Comparison of ENCODE assay signal across 8 cellular contexts in genomic region chr15:34970098-34970416, GRCh38. TPM values are rescaled to one million over a fixed set of nuclear protein-coding genes. Genes with fewer than 3 reads are reported as not detected.
DNase-seq lines count a peak whose midpoint lies in the region; ATAC-seq, FAIRE-seq and TF ChIP-seq lines count a peak whose summit lies in the region.
"Not testable (repeated sequence)": the region's sequence is repeated elsewhere in the genome, so short reads cannot be mapped to it uniquely, and the experiment has no call there.

No MANE protein-coding gene starts in this region.

- not testable (repeated sequence) for H3K27ac ChIP-seq in AG04450 (ENCODE audit: low read depth, low read length)
- H3K27ac ChIP-seq in K562 (ENCODE audit: extremely low read depth, low read depth, low read length), result peak overlapping the region; percentile 53
- H3K27ac ChIP-seq in skeletal muscle tissue (ENCODE audit: low read depth, low read length), result peak overlapping the region; percentile 88

- CTCF ChIA-PET in AG04450 (lab: Charles Lee), result interaction anchor here (0.7 to 2.6 kb wide), 14 partner anchors 10 to 348 kb away, joined by 3 to 23 read pairs (median 8); partner anchors contain the start of gene ZNF770
- CTCF ChIA-PET in K562 (lab: Yijun Ruan, JAX; ENCODE audit: low intra/inter-chr PET ratio), result not testable (repeated sequence)

- H3K4me3 Mint-ChIP-seq in T-helper 1 cell treated with Interleukin-12 subunit alpha and Interleukin-12 subunit beta and Interleukin-4 antibody, amounts not matched to agents 30 μg/mL and 1 μg/mL, for 36 hours, result peak overlapping the region; percentile 97

- peaks cover 6 to 13% of the 10 kb centered on the region in 2 experiments; a peak in 4 of 5 replicates for H3K4me1 ChIP-seq in K562 (replicated peaks in 1 of 2; ENCODE audit: control insufficient read depth in 2 of 2, insufficient read depth in 2 of 2, low read length in 2 of 2)
- peaks cover 13% of the 10 kb centered on the region for H3K4me1 ChIP-seq in mucosa of descending colon (ENCODE audit: low read depth)
- H3K4me1 ChIP-seq in skeletal muscle tissue (ENCODE audit: control insufficient read depth in 3 of 3, insufficient read depth in 3 of 3, low read length in 3 of 3), result peaks cover 16 to 33% (median 16%) of the 10 kb centered on the region in 3 donors

- H3K27me3 ChIP-seq in AG04450 (ENCODE audit: control insufficient read depth, insufficient read depth, low read length); K562 (ENCODE audit: control insufficient read depth in 2 of 2, insufficient read depth in 2 of 2, low read length in 2 of 2); skeletal muscle tissue (ENCODE audit: control insufficient read depth in 3 of 3, insufficient read depth in 3 of 3, low read length in 3 of 3): not testable (repeated sequence)

- not testable (repeated sequence) for DNase-seq in AG04450 (ENCODE audit: low read depth, low spot score); K562 (ENCODE audit: extremely low read depth in 1 of 4, low spot score in 3 of 4); fibroblast of villous mesenchyme (ENCODE audit: low read depth); mucosa of descending colon

- not testable (repeated sequence) for TF ChIP-seq EP300 in K562 (IDR thresholded peaks at IDR 0.05; ENCODE audit: low read length)

- H4K20me1 ChIP-seq in K562 (replicated peaks; ENCODE audit: control insufficient read depth, insufficient read depth, low read length), result not testable (repeated sequence)

- TF ChIP-seq CTCF in AG04450 (IDR thresholded peaks at IDR 0.05; ENCODE audit: low read depth, low read length); K562 (IDR thresholded peaks at IDR 0.05 in 2 of 3, conservative IDR thresholded peaks at IDR 0.05 in 1 of 3; ENCODE audit: insufficient read depth in 2 of 3, low read depth in 1 of 3, low read length in 3 of 3); fibroblast of villous mesenchyme (IDR thresholded peaks at IDR 0.05; ENCODE audit: insufficient read depth, low read depth, low read length); mucosa of descending colon (IDR thresholded peaks at IDR 0.05): not testable (repeated sequence)

- not testable (repeated sequence) for H3K9me3 Mint-ChIP-seq in T-helper 1 cell treated with Interleukin-12 subunit alpha and Interleukin-12 subunit beta and Interleukin-4 antibody, amounts not matched to agents 30 μg/mL and 1 μg/mL, for 36 hours

- FAIRE-seq in K562 (lab: Jason Lieb, UNC), result not testable (repeated sequence)

- in situ Hi-C loops in K562 (cut with MboI), result not testable (repeated sequence)

- peak overlapping the region; percentile 94 for H2AFZ ChIP-seq in K562 (ENCODE audit: low read depth, low read length)

- intact Hi-C loops in K562 (cut with micrococcal nuclease); mucosa of descending colon (cut with DNase I, micrococcal nuclease): not testable (repeated sequence)

- H3K4me2 ChIP-seq in K562 (ENCODE audit: insufficient read depth, low read length), result peak overlapping the region; percentile 83

- H3K4me1 Mint-ChIP-seq in T-helper 1 cell treated with Interleukin-12 subunit alpha and Interleukin-12 subunit beta and Interleukin-4 antibody, amounts not matched to agents 30 μg/mL and 1 μg/mL, for 36 hours (ENCODE audit: low read depth), result peaks cover 25% of the 10 kb centered on the region

- not testable (repeated sequence) for TF ChIP-seq POLR2A in K562 (conservative IDR thresholded peaks at IDR 0.05)

- WGBS in K562 (ENCODE audit: insufficient coverage, low coverage, missing lambda C conversion rate), result 36% methylated on average over 10 of the region's 10 CpGs

- peaks cover 20% of the 10 kb centered on the region; the same call in 2 of the 3 replicates for H3K36me3 ChIP-seq in K562 (ENCODE audit: control insufficient read depth, insufficient read depth, low read length)
- H3K36me3 ChIP-seq in mucosa of descending colon (ENCODE audit: low read depth); skeletal muscle tissue (ENCODE audit: control insufficient read depth in 3 of 3, insufficient read depth in 3 of 3, low read length in 3 of 3): not testable (repeated sequence)

- H3K27me3 Mint-ChIP-seq in T-helper 1 cell treated with Interleukin-12 subunit alpha and Interleukin-12 subunit beta and Interleukin-4 antibody, amounts not matched to agents 30 μg/mL and 1 μg/mL, for 36 hours (ENCODE audit: low read depth), result not testable (repeated sequence)

- H3K9me3 ChIP-seq in AG04450 (ENCODE audit: control insufficient read depth, insufficient read depth, low read length); K562 (replicated peaks; ENCODE audit: control insufficient read depth, insufficient read depth, low read depth, low read length); mucosa of descending colon; skeletal muscle tissue (ENCODE audit: control insufficient read depth in 3 of 3, low read length in 3 of 3): not testable (repeated sequence)

- H3K9ac ChIP-seq in K562 (ENCODE audit: insufficient read depth in 1 of 2, low read depth in 2 of 2, low read length in 2 of 2) (peak overlapping the region in 1 of 2 experiments; percentile 94; a peak in 3 of 4 replicates), skeletal muscle tissue (ENCODE audit: low read depth in 1 of 3, low read length in 3 of 3) (peak overlapping the region; percentile 63 to 99 (median 75))

- ATAC-seq in GM19351 (IDR thresholded peaks at IDR 0.05; ENCODE audit: unreplicated experiment) (peak; percentile 3), HG03439 (IDR thresholded peaks at IDR 0.05; ENCODE audit: unreplicated experiment) (peak; percentile 4)
- ATAC-seq in K562, mucosa of descending colon: not testable (repeated sequence)

- H3K27ac Mint-ChIP-seq in T-helper 1 cell treated with Interleukin-12 subunit alpha and Interleukin-12 subunit beta and Interleukin-4 antibody, amounts not matched to agents 30 μg/mL and 1 μg/mL, for 36 hours, result peak overlapping the region; percentile 89

- not testable (repeated sequence) for H3K9me1 ChIP-seq in K562 (ENCODE audit: control insufficient read depth, insufficient read depth, low read length)

- POLR2A ChIA-PET in AG04450 (lab: Yijun Ruan, JAX), result interaction anchor here (0.7 to 1.5 kb wide), 8 partner anchors 9 to 359 kb away, joined by 3 to 34 read pairs (median 4); partner anchors contain the start of gene ZNF770
- POLR2A ChIA-PET in K562 (lab: Yijun Ruan, JAX), result interaction anchor here (0.7 to 1.8 kb wide), 12 partner anchors 11 to 475 kb away, joined by 3 to 19 read pairs (median 4); partner anchors contain the start of gene ZNF770

- TF ChIP-seq RAD21 in K562 (CRISPR knock-in tag; conservative IDR thresholded peaks at IDR 0.05 in 1 of 2, IDR thresholded peaks at IDR 0.05 in 1 of 2), result not testable (repeated sequence)

- not testable (repeated sequence) for BruUV-seq in K562 (replicated peaks; lab: Mats Ljungman, UMichigan)

- H3K79me2 ChIP-seq in K562 (ENCODE audit: control insufficient read depth, insufficient read depth, low read length), result peaks cover 42% of the 10 kb centered on the region

- H3K36me3 Mint-ChIP-seq in T-helper 1 cell treated with Interleukin-12 subunit alpha and Interleukin-12 subunit beta and Interleukin-4 antibody, amounts not matched to agents 30 μg/mL and 1 μg/mL, for 36 hours (ENCODE audit: low read depth), result peaks cover 12% of the 10 kb centered on the region

- peak overlapping the region; percentile 94 for H3K4me3 ChIP-seq in AG04450 (ENCODE audit: low read depth, low read length)
- peak overlapping the region; percentile 93 for H3K4me3 ChIP-seq in K562
- peak overlapping the region; percentile 87 for H3K4me3 ChIP-seq in fibroblast of villous mesenchyme (ENCODE audit: low read depth, low read length)
- peak overlapping the region; percentile 72 for H3K4me3 ChIP-seq in mucosa of descending colon
- peak overlapping the region; percentile 86 to 99 (median 96) for H3K4me3 ChIP-seq in skeletal muscle tissue (ENCODE audit: low read length in 3 of 3)

RNA-seq across cellular contexts. Expression of gene AQR, which starts 0.5 kb away (rescaled TPM):
- polyA plus RNA-seq in AG04450 (2011; rRNA removed) (25.2 and 32.9 TPM in 2 replicates), K562 (2011; rRNA removed) (55.3 and 62.9 TPM in 2 replicates), K562 (2014; fragmentation: Illumina TruSeq; extraction: Trizol) (43.6 and 59.4 TPM in 2 replicates), K562 (2014; fragmentation: Nextera tagmentation; extraction: Ambion mirVana) (10 to 100 TPM; 27.9 to 39.2 TPM), K562 (2014; rRNA removed) (25.0 and 28.5 TPM in 2 replicates)
- 24.6 and 35.7 TPM in 2 replicates for polyA minus RNA-seq in AG04450 (2011; rRNA and poly(A)+ RNA removed)
- total RNA-seq in K562 (2011; cell fraction: chromatin; rRNA removed; ENCODE audit: low replicate concordance), result 30.0 and 80.0 TPM in 2 replicates
- total RNA-seq in K562 (2011; cell fraction: nucleolus; rRNA removed), result 14.7 and 21.7 TPM in 2 replicates
- total RNA-seq in K562 (2011; cell fraction: nucleoplasm; rRNA removed), result 29.6 and 45.3 TPM in 2 replicates
- total RNA-seq in K562 (2014; rRNA removed) (22.0 and 31.8 TPM in 2 replicates), K562 (2014; rRNA removed; fragmentation: Illumina TruSeq; extraction: Trizol) (49.3 and 58.4 TPM in 2 replicates), K562 (2015; rRNA removed; fragmentation: Illumina TruSeq; extraction: Trizol) (48.6 and 53.4 TPM in 2 replicates), K562 (2021) (39.3 and 39.4 TPM in 2 replicates), fibroblast of villous mesenchyme (27.1 and 38.4 TPM in 2 replicates), mucosa of descending colon (10 to 100 TPM; 25.1 to 26.6 (median 26.4) TPM), skeletal muscle tissue (19.8 TPM)
- 14.4 and 26.4 TPM in 2 replicates for polyA plus RNA-seq in K562 (2011; cell fraction: cytosol; rRNA removed)
- polyA plus RNA-seq in K562 (2011; cell fraction: nucleus; rRNA removed), result 42.9 and 58.3 TPM in 2 replicates
- polyA plus RNA-seq in K562 (2012), result 16.6 and 18.0 TPM in 2 replicates
- 98.9 and 99.4 TPM in 2 replicates for polyA minus RNA-seq in K562 (2011; rRNA and poly(A)+ RNA removed)
- 23.1 and 37.2 TPM in 2 replicates for polyA minus RNA-seq in K562 (2011; cell fraction: cytosol; rRNA and poly(A)+ RNA removed)
- polyA minus RNA-seq in K562 (2011; cell fraction: nucleus; rRNA and poly(A)+ RNA removed), result 39.9 and 67.8 TPM in 2 replicates

RNA-seq across cellular contexts. Expression of gene ZNF770, which starts 18.0 kb away (rescaled TPM):
- 20.2 and 26.9 TPM in 2 replicates for polyA plus RNA-seq in AG04450 (2011; rRNA removed)
- 15.5 and 37.9 TPM in 2 replicates for polyA minus RNA-seq in AG04450 (2011; rRNA and poly(A)+ RNA removed)
- 24.6 and 62.7 TPM in 2 replicates for total RNA-seq in K562 (2011; cell fraction: chromatin; rRNA removed; ENCODE audit: low replicate concordance)
- 10.2 and 12.2 TPM in 2 replicates for total RNA-seq in K562 (2011; cell fraction: nucleolus; rRNA removed)
- total RNA-seq in K562 (2011; cell fraction: nucleoplasm; rRNA removed), result 20.5 and 33.6 TPM in 2 replicates
- total RNA-seq in K562 (2014; rRNA removed), result 19.8 and 25.6 TPM in 2 replicates
- 48.4 and 52.8 TPM in 2 replicates for total RNA-seq in K562 (2014; rRNA removed; fragmentation: Illumina TruSeq; extraction: Trizol)
- total RNA-seq in K562 (2015; rRNA removed; fragmentation: Illumina TruSeq; extraction: Trizol), result 35.6 and 40.3 TPM in 2 replicates
- total RNA-seq in K562 (2021), result 45.5 and 52.1 TPM in 2 replicates
- polyA plus RNA-seq in K562 (2011; rRNA removed), result 48.1 and 50.8 TPM in 2 replicates
- polyA plus RNA-seq in K562 (2011; cell fraction: cytosol; rRNA removed), result 7.2 and 16.9 TPM in 2 replicates
- polyA plus RNA-seq in K562 (2011; cell fraction: nucleus; rRNA removed), result 13.6 and 18.5 TPM in 2 replicates
- 15.7 and 17.7 TPM in 2 replicates for polyA plus RNA-seq in K562 (2012)
- 33.8 and 40.9 TPM in 2 replicates for polyA plus RNA-seq in K562 (2014; fragmentation: Illumina TruSeq; extraction: Trizol)
- 1 to 10 TPM; 3.4 to 5.2 TPM for polyA plus RNA-seq in K562 (2014; fragmentation: Nextera tagmentation; extraction: Ambion mirVana)
- polyA plus RNA-seq in K562 (2014; rRNA removed), result 20.5 and 24.6 TPM in 2 replicates
- 130 and 160 TPM in 2 replicates for polyA minus RNA-seq in K562 (2011; rRNA and poly(A)+ RNA removed)
- 30.0 and 37.1 TPM in 2 replicates for polyA minus RNA-seq in K562 (2011; cell fraction: cytosol; rRNA and poly(A)+ RNA removed)
- polyA minus RNA-seq in K562 (2011; cell fraction: nucleus; rRNA and poly(A)+ RNA removed), result 15.2 and 27.8 TPM in 2 replicates
- total RNA-seq in fibroblast of villous mesenchyme, result 24.5 and 44.0 TPM in 2 replicates
- 10 to 100 TPM; 20.3 to 24.0 (median 21.2) TPM for total RNA-seq in mucosa of descending colon
- total RNA-seq in skeletal muscle tissue, result 22.4 TPM
